In the genomic region with DNA sequence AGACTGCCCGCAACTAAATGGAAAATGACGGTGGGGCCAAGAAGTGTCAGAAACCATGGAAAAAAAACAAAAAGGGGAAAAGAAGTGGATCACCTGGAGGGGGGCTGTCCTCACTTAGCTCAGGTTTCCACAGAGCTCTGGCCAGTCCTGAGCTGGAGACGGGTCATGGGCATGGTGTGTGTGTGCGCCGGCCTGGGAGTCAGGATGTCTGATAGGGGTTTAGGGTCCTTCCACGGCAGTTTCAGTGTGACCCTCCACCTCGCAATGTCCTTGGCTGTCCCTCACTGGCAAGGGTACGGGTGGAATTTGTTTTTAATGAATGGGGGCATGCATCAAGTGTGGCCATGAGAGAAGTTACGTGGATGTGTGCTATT, we compare ENCODE assay signal across 22 cellular contexts.
"Had no signal": no experiment of that assay in that cellular context is flagged by ENCODE, and none has a peak within 500 bp of the region (broad histone marks: within the 10 kb centered on the region; RNA-seq: fewer than 3 reads in every experiment).

No MANE protein-coding gene starts in this region.

- H3K4me3 ChIP-seq: colonic mucosa, lower lobe of right lung, pancreas had no signal

- H3K9me3 ChIP-seq: colonic mucosa, esophagus squamous epithelium, gastrocnemius medialis, lower lobe of right lung, neutrophil, pancreas had no signal

- H3K27me3 ChIP-seq: colonic mucosa, esophagus squamous epithelium, gastrocnemius medialis, neutrophil, pancreas had no signal

- H3K4me1 ChIP-seq: colonic mucosa, lower lobe of right lung had no signal

- ATAC-seq: activated CD8-positive, alpha-beta memory T cell treated with anti-CD3 and anti-CD28 coated beads, Interleukin-2, amount 10 ng/mL, durations not matched to agents 7 days and 5 days; activated CD8-positive, alpha-beta T cell treated with anti-CD3 and anti-CD28 coated beads for 36 hours; left colon; naive thymus-derived CD8-positive, alpha-beta T cell had no signal

- H3K27ac ChIP-seq: colonic mucosa, esophagus squamous epithelium, neutrophil, pancreas, WERI-Rb-1 had no signal

- DNase-seq: activated CD4-positive, alpha-beta T cell treated with anti-CD3 and anti-CD28 coated beads, Interleukin-2, amount 10 ng/mL, durations not matched to agents 7 days and 5 days; activated CD4-positive, CD25-positive, alpha-beta regulatory T cell treated with anti-CD3 and anti-CD28 coated beads, Interleukin-2, amount 50 U/mL, for 72 hours; activated CD8-positive, alpha-beta memory T cell treated with anti-CD3 and anti-CD28 coated beads, Interleukin-2, amount 10 ng/mL, durations not matched to agents 7 days and 5 days; activated CD8-positive, alpha-beta T cell treated with anti-CD3 and anti-CD28 coated beads for 36 hours; activated gamma-delta T cell treated with Interleukin-2 at 50 U/mL for 16 hours; activated T-cell treated with anti-CD3 and anti-CD28 coated beads for 4 hours; colonic mucosa; endodermal cell; esophagus squamous epithelium; head of caudate nucleus; islet precursor cell; lower lobe of right lung; naive thymus-derived CD8-positive, alpha-beta T cell; pancreas; stimulated activated CD4-positive, alpha-beta T cell treated with anti-CD3 and anti-CD28 coated beads, Interleukin-2, amount 100 ng/mL, for 48 hours; stimulated activated CD8-positive, alpha-beta memory T cell treated with anti-CD3 and anti-CD28 coated beads, Interleukin-4, amount 100 ng/mL, for 48 hours; stimulated activated naive CD4-positive, alpha-beta T cell; T-helper 1 cell; WERI-Rb-1 had no signal

- H3K36me3 ChIP-seq: colonic mucosa, esophagus squamous epithelium, gastrocnemius medialis, lower lobe of right lung, neutrophil, pancreas, WERI-Rb-1 had no signal
